12 cellular contexts compared by ENCODE assay signal in the genomic region with DNA sequence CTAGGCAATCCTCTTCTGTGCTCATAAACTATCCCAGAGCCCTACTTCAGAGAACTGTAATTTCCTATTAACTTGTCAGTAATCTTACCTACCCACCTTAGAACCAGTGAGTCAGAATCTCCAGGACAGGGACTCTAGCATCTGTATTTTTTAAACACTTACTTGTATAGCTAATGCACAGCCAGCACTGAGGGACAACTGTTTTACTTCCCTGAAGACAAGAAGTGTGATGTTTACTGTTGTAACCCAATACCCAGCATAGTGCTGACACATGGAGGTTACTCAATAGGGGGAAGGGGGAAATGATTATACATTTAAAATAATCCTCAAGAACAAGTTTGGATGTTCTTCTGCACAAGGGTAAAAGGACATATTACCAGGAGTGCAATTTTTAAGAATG.
DNase-seq lines count a peak whose midpoint lies in the region; ATAC-seq and TF ChIP-seq lines count a peak whose summit lies in the region.
"Had no signal": no experiment of that assay in that cellular context is flagged by ENCODE, and none has a peak within 500 bp of the region (broad histone marks: within the 10 kb centered on the region; RNA-seq: fewer than 3 reads in every experiment).

No MANE protein-coding gene starts in this region.

- CTCF ChIA-PET in MCF 10A (lab: Yijun Ruan, JAX) (interaction anchor here (0.6 kb wide), 1 partner anchor 475 kb away, joined by 3 read pairs; no protein-coding TSS in a partner anchor), mammary epithelial cell (lab: Charles Lee; ENCODE audit: low non-redundant PET) (no interaction called here)

- POLR2A ChIA-PET in MCF 10A (lab: Yijun Ruan, JAX) = no interaction called here

- no peaks in the 10 kb centered on the region for H3K79me2 ChIP-seq in mammary epithelial cell (ENCODE audit: insufficient read depth, low read length)

- no peak overlapping the region for H3K27ac ChIP-seq in mammary epithelial cell (ENCODE audit: insufficient read depth, low read depth, low read length)
- peak overlapping the region; percentile 16 to 43 for H3K27ac ChIP-seq in thoracic aorta
- no peak overlapping the region for H3K27ac ChIP-seq in dorsolateral prefrontal cortex
- H3K27ac ChIP-seq: BLaER1 treated with 17β-estradiol and CSF1 and Interleukin-3, amounts not matched to agents 10 nM and 100 nM; heart right ventricle had no signal

- H3K36me3 ChIP-seq in mammary epithelial cell (ENCODE audit: insufficient read depth, low read length) (no peaks in the 10 kb centered on the region), thoracic aorta (no peaks in the 10 kb centered on the region)
- H3K36me3 ChIP-seq: BLaER1 treated with 17β-estradiol and CSF1 and Interleukin-3, amounts not matched to agents 10 nM and 100 nM; heart right ventricle had no signal

- no peak overlapping the region for H3K4me2 ChIP-seq in mammary epithelial cell (ENCODE audit: insufficient read depth, low read depth, low read length)

- TF ChIP-seq CTCF in MCF 10A (IDR thresholded peaks at IDR 0.05; ENCODE audit: unreplicated experiment) (no peak), mammary epithelial cell (conservative IDR thresholded peaks at IDR 0.05 in 1 of 2, IDR thresholded peaks at IDR 0.05 in 1 of 2; ENCODE audit: extremely low read depth in 1 of 2, insufficient read depth in 1 of 2, low read depth in 1 of 2, low read length in 2 of 2) (no peak), thoracic aorta (IDR thresholded peaks at IDR 0.05) (no peak), dorsolateral prefrontal cortex (IDR thresholded peaks at IDR 0.05 in 54 of 56, conservative IDR thresholded peaks at IDR 0.05 in 2 of 56; ENCODE audit: low read depth in 1 of 56, partially characterized antibody in 56 of 56) (no peak), nephron progenitor cell (IDR thresholded peaks at IDR 0.05) (no peak)

- no peaks in the 10 kb centered on the region for H3K9me3 ChIP-seq in mammary epithelial cell (replicated peaks; ENCODE audit: insufficient read depth, low read length)
- H3K9me3 ChIP-seq in thoracic aorta = no peaks in the 10 kb centered on the region
- H3K9me3 ChIP-seq: BLaER1 treated with 17β-estradiol and CSF1 and Interleukin-3, amounts not matched to agents 10 nM and 100 nM; heart right ventricle had no signal

- H3K9me3 Mint-ChIP-seq in MCF 10A (ENCODE audit: unreplicated experiment) (no peaks in the 10 kb centered on the region), nephron progenitor cell (no peaks in the 10 kb centered on the region)
- H3K9me3 Mint-ChIP-seq: T-helper 2 cell treated with Interferon-gamma antibody and Interleukin-4, amounts not matched to agents 5 μg/mL and 100 μg/mL, for 36 hours had no signal

- dilution Hi-C loops in mammary epithelial cell (cut with HindIII; ENCODE audit: low sequenced_read_pairs) = no loop called here

- intact Hi-C loops in MCF 10A (cut with micrococcal nuclease) (no loop called here), mammary epithelial cell (cut with micrococcal nuclease) (no loop called here), dorsolateral prefrontal cortex (cut with DNase I) (no loop called here)

- H4K20me1 ChIP-seq in mammary epithelial cell (ENCODE audit: insufficient read depth, low read length) = no peaks in the 10 kb centered on the region
- H4K20me1 ChIP-seq: BLaER1 treated with 17β-estradiol and CSF1 and Interleukin-3, amounts not matched to agents 10 nM and 100 nM had no signal

- H3K4me1 Mint-ChIP-seq in MCF 10A (ENCODE audit: insufficient read depth, unreplicated experiment) (peaks cover 7% of the 10 kb centered on the region), nephron progenitor cell (no peaks in the 10 kb centered on the region)

- no TSS peak for BruUV-seq in MCF 10A (replicated peaks; lab: Mats Ljungman, UMichigan)
- no TSS peak for BruUV-seq in mammary epithelial cell (replicated peaks; lab: Mats Ljungman, UMichigan)

- H3K4me3 ChIP-seq in mammary epithelial cell (replicated peaks in 1 of 3; ENCODE audit: insufficient read depth in 1 of 3, low read depth in 2 of 3, low read length in 3 of 3) (no peak overlapping the region), thoracic aorta (peak overlapping the region; percentile 6), dorsolateral prefrontal cortex (no peak overlapping the region)
- H3K4me3 ChIP-seq: BLaER1 treated with 17β-estradiol and CSF1 and Interleukin-3, amounts not matched to agents 10 nM and 100 nM; heart right ventricle had no signal

- no peaks in the 10 kb centered on the region for H3K27me3 ChIP-seq in mammary epithelial cell (ENCODE audit: insufficient read depth, low read length)
- no peaks in the 10 kb centered on the region for H3K27me3 ChIP-seq in thoracic aorta (replicated peaks; ENCODE audit: insufficient read depth)
- no peaks in the 10 kb centered on the region for H3K27me3 ChIP-seq in dorsolateral prefrontal cortex
- H3K27me3 ChIP-seq: BLaER1 treated with 17β-estradiol and CSF1 and Interleukin-3, amounts not matched to agents 10 nM and 100 nM; heart right ventricle had no signal

- H2AFZ ChIP-seq in mammary epithelial cell (ENCODE audit: low read depth, low read length) = no peak overlapping the region

- DNase-seq in MCF 10A (ENCODE audit: unreplicated experiment) = peak; percentile 41
- DNase-seq in mammary epithelial cell = no peak
- DNase-seq in NCI-H510A treated with DMSO at 0.1 percent for 48 hours (lab: John Stamatoyannopoulos, UW) = peak; percentile 73
- DNase-seq in dedifferentiated amniotic fluid mesenchymal stem cell (ENCODE audit: extremely low spot score) = peak; percentile 23
- no peak for DNase-seq in thoracic aorta (ENCODE audit: low spot score)
- no peak for DNase-seq in dorsolateral prefrontal cortex
- no peak for DNase-seq in stimulated activated naive CD4-positive, alpha-beta T cell treated with Interleukin-2 at 50 U/mL for 16 hours (lab: John Stamatoyannopoulos, UW)
- DNase-seq in nephron progenitor cell = no peak
- DNase-seq: heart right ventricle, NCI-H187 treated with DMSO at 0.1 percent for 48 hours had no signal

- in situ Hi-C loops in mammary epithelial cell (cut with MboI; ENCODE audit: low sequenced_read_pairs in 2 of 2) = no loop called here

- no peak for ATAC-seq in thoracic aorta (ENCODE audit: insufficient number of reproducible peaks, low FRiP score, low read depth)
- ATAC-seq: heart right ventricle had no signal

- H3K9ac ChIP-seq in mammary epithelial cell (ENCODE audit: insufficient read depth, low read length) = no peak overlapping the region
- H3K9ac ChIP-seq: BLaER1 treated with 17β-estradiol and CSF1 and Interleukin-3, amounts not matched to agents 10 nM and 100 nM had no signal

- no peaks in the 10 kb centered on the region for H3K27me3 Mint-ChIP-seq in MCF 10A (ENCODE audit: insufficient read depth, unreplicated experiment)
- H3K27me3 Mint-ChIP-seq in nephron progenitor cell (ENCODE audit: low read depth, poor library complexity) = peaks cover 2% of the 10 kb centered on the region

- H3K36me3 Mint-ChIP-seq in MCF 10A (ENCODE audit: insufficient read depth, unreplicated experiment) (no peaks in the 10 kb centered on the region), nephron progenitor cell (ENCODE audit: low read depth) (no peaks in the 10 kb centered on the region)

- H3K4me1 ChIP-seq in mammary epithelial cell (ENCODE audit: insufficient read depth, low read length) (peaks cover 8% of the 10 kb centered on the region), thoracic aorta (ENCODE audit: control insufficient read depth in 1 of 2, low read depth in 2 of 2) (peaks cover 25 to 45% of the 10 kb centered on the region in 2 donors)

- H3K27ac Mint-ChIP-seq in MCF 10A (ENCODE audit: low read depth, unreplicated experiment) = no peak overlapping the region
- no peak overlapping the region for H3K27ac Mint-ChIP-seq in nephron progenitor cell
- H3K27ac Mint-ChIP-seq: T-helper 2 cell treated with Interferon-gamma antibody and Interleukin-4, amounts not matched to agents 5 μg/mL and 100 μg/mL, for 36 hours had no signal

- H3K4me3 Mint-ChIP-seq in MCF 10A (ENCODE audit: unreplicated experiment) (no peak overlapping the region), nephron progenitor cell (no peak overlapping the region)
- H3K4me3 Mint-ChIP-seq: T-helper 2 cell treated with Interferon-gamma antibody and Interleukin-4, amounts not matched to agents 5 μg/mL and 100 μg/mL, for 36 hours had no signal

Comparison
In these comparisons a context has a peak if more than half of its experiments do, and no peak if none do; other contexts are left out.
1. DNase-seq: peak in MCF 10A (single experiment), NCI-H510A treated with DMSO at 0.1 percent for 48 hours (single experiment) and dedifferentiated amniotic fluid mesenchymal stem cell (single experiment); none in mammary epithelial cell (single experiment), thoracic aorta (single experiment), dorsolateral prefrontal cortex (0 of 10), stimulated activated naive CD4-positive, alpha-beta T cell treated with Interleukin-2 at 50 U/mL for 16 hours (single experiment) and nephron progenitor cell (single experiment).
2. H3K27ac ChIP-seq: peak in thoracic aorta (2 of 2); none in mammary epithelial cell (single experiment) and dorsolateral prefrontal cortex (0 of 59).